ENCODE assay signal across 1 cellular context in genomic region chr2:233240897-233241296, GRCh38.
TF ChIP-seq lines count a peak whose summit lies in the region.

No MANE protein-coding gene starts in this region.

TF ChIP-seq in GM23338, 12 proteins besides CTCF, POLR2A, EP300 and RAD21 (continued from another document):
- TF ChIP-seq REST (IDR thresholded peaks at IDR 0.05; ENCODE audit: unreplicated experiment) (no peak), ZNF462 (CRISPR knock-in tag; IDR thresholded peaks at IDR 0.05) (no peak), POLR2AphosphoS5 (IDR thresholded peaks at IDR 0.05; ENCODE audit: low read depth) (no peak), ZNF114 (CRISPR knock-in tag; IDR thresholded peaks at IDR 0.05) (no peak), ZNF331 (CRISPR knock-in tag; IDR thresholded peaks at IDR 0.05; ENCODE audit: low read depth) (no peak), NANOG (IDR thresholded peaks at IDR 0.05; ENCODE audit: borderline replicate concordance) (no peak), JUNB (IDR thresholded peaks at IDR 0.05; ENCODE audit: unreplicated experiment) (no peak), EZH2phosphoT487 (IDR thresholded peaks at IDR 0.05; ENCODE audit: unreplicated experiment) (no peak), CREB1 (CRISPR knock-in tag; IDR thresholded peaks at IDR 0.05; ENCODE audit: low read depth) (no peak), EZH2 (IDR thresholded peaks at IDR 0.05; ENCODE audit: low read depth, unreplicated experiment) (no peak)
- TF ChIP-seq, protein P1, sequence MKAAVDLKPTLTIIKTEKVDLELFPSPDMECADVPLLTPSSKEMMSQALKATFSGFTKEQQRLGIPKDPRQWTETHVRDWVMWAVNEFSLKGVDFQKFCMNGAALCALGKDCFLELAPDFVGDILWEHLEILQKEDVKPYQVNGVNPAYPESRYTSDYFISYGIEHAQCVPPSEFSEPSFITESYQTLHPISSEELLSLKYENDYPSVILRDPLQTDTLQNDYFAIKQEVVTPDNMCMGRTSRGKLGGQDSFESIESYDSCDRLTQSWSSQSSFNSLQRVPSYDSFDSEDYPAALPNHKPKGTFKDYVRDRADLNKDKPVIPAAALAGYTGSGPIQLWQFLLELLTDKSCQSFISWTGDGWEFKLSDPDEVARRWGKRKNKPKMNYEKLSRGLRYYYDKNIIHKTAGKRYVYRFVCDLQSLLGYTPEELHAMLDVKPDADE (IDR thresholded peaks at IDR 0.05) = no peak
TF ChIP-seq in GM23338: peak in this region for 0.
